ENCODE assay signal across 12 cellular contexts in genomic region chr6:163338671-163339405, GRCh38.
A peak's percentile ranks its signal among the peaks of the same experiment; 100 is the strongest.
DNase-seq lines count a peak whose midpoint lies in the region; ATAC-seq, FAIRE-seq and TF ChIP-seq lines count a peak whose summit lies in the region.
"Had no signal": no experiment of that assay in that cellular context is flagged by ENCODE, and none has a peak within 500 bp of the region (broad histone marks: within the 10 kb centered on the region; RNA-seq: fewer than 3 reads in every experiment).

No MANE protein-coding gene starts in this region.

- DNase-seq in HAP-1 (ENCODE audit: low spot score in 2 of 2), result peak; percentile 83 to 96
- peak; percentile 94 for DNase-seq in astrocyte (ENCODE audit: low read depth)
- peak in 1 of 2 donors; percentile 72 for DNase-seq in heart right ventricle
- DNase-seq in putamen (ENCODE audit: low spot score), result peak; percentile 95
- no peak for DNase-seq in effector memory CD8-positive, alpha-beta T cell
- DNase-seq in NCI-H1105 treated with DMSO at 0.1 percent for 48 hours (lab: John Stamatoyannopoulos, UW), result no peak
- no peak for DNase-seq in stimulated activated naive CD8-positive, alpha-beta T cell treated with anti-CD3 and anti-CD28 coated beads, Interleukin-15, Interleukin-2, amounts not matched to agents 100 U/mL and 50 U/mL, for 24 hours
- DNase-seq in NCI-H1048 (lab: John Stamatoyannopoulos, UW), result no peak
- DNase-seq: mesendoderm; stimulated activated CD8-positive, alpha-beta memory T cell treated with anti-CD3 and anti-CD28 coated beads, Interleukin-4, amount 100 ng/mL, for 48 hours had no signal

- H3K27me3 ChIP-seq in HAP-1 (ENCODE audit: low read depth) (no peaks in the 10 kb centered on the region), astrocyte (ENCODE audit: insufficient read depth, low read length) (no peaks in the 10 kb centered on the region), heart right ventricle (no peaks in the 10 kb centered on the region)

- 45 to 56% methylated on average over 12 of the region's 12 CpGs for WGBS in heart right ventricle, 2 donors

- H3K4me1 ChIP-seq in HAP-1 (peaks cover 17% of the 10 kb centered on the region), astrocyte (ENCODE audit: insufficient read depth, low read length) (peaks cover 16% of the 10 kb centered on the region), heart right ventricle (peaks cover 28 to 88% (median 58%) of the 10 kb centered on the region in 9 donors)

- peak overlapping the region; percentile 59 for H2AFZ ChIP-seq in astrocyte (ENCODE audit: low read depth, low read length)

- no peaks in the 10 kb centered on the region for H4K20me1 ChIP-seq in astrocyte (ENCODE audit: insufficient read depth, low read length)

- peak overlapping the region; percentile 66 for H3K9ac ChIP-seq in astrocyte (ENCODE audit: low read length)

- H3K4me3 Mint-ChIP-seq in astrocyte (ENCODE audit: unreplicated experiment), result no peak overlapping the region
- H3K4me3 Mint-ChIP-seq in effector memory CD8-positive, alpha-beta T cell, result no peak overlapping the region
- H3K4me3 Mint-ChIP-seq: activated naive CD4-positive, alpha-beta T cell treated with anti-CD3 and anti-CD28 coated beads, Interleukin-2, amount 50 U/mL, for 24 hours had no signal

- H3K9me3 Mint-ChIP-seq in astrocyte (ENCODE audit: unreplicated experiment), result no peaks in the 10 kb centered on the region
- no peaks in the 10 kb centered on the region for H3K9me3 Mint-ChIP-seq in effector memory CD8-positive, alpha-beta T cell
- H3K9me3 Mint-ChIP-seq: activated naive CD4-positive, alpha-beta T cell treated with anti-CD3 and anti-CD28 coated beads, Interleukin-2, amount 50 U/mL, for 24 hours had no signal

- H3K27ac Mint-ChIP-seq in astrocyte (ENCODE audit: unreplicated experiment), result peak overlapping the region; percentile 60
- H3K27ac Mint-ChIP-seq in effector memory CD8-positive, alpha-beta T cell, result no peak overlapping the region
- H3K27ac Mint-ChIP-seq: activated naive CD4-positive, alpha-beta T cell treated with anti-CD3 and anti-CD28 coated beads, Interleukin-2, amount 50 U/mL, for 24 hours had no signal

- peak; percentile 83 for FAIRE-seq in astrocyte (lab: Jason Lieb, UNC)
- FAIRE-seq: G401.6 had no signal

- TF ChIP-seq CTCF in astrocyte (IDR thresholded peaks at IDR 0.05; ENCODE audit: insufficient read depth, low read depth, low read length) (no peak), heart right ventricle (IDR thresholded peaks at IDR 0.05) (no peak)

- ATAC-seq in heart right ventricle, result peak; percentile 40 to 77 (median 64)
- no peak for ATAC-seq in effector memory CD8-positive, alpha-beta T cell (replicated peaks)
- no peak for ATAC-seq in stimulated activated naive CD8-positive, alpha-beta T cell treated with anti-CD3 and anti-CD28 coated beads, Interleukin-15, Interleukin-2, amounts not matched to agents 100 U/mL and 50 U/mL, for 24 hours

- H3K9me3 ChIP-seq in HAP-1 (no peaks in the 10 kb centered on the region), astrocyte (ENCODE audit: insufficient read depth, low read depth, low read length) (no peaks in the 10 kb centered on the region), heart right ventricle (no peaks in the 10 kb centered on the region)

- intact Hi-C loops in heart right ventricle (cut with DNase I), result loop anchor here (5.0 to 10.0 kb wide), 9 partner anchors 73 to 766 kb away; partner anchors contain the start of gene QKI (in 6 of the 10)

- peaks cover 12% of the 10 kb centered on the region for H3K4me1 Mint-ChIP-seq in astrocyte (ENCODE audit: low read depth, unreplicated experiment)
- peaks cover 0 to 3% of the 10 kb centered on the region in 2 donors for H3K4me1 Mint-ChIP-seq in effector memory CD8-positive, alpha-beta T cell (ENCODE audit: low read depth in 2 of 2)
- H3K4me1 Mint-ChIP-seq: activated naive CD4-positive, alpha-beta T cell treated with anti-CD3 and anti-CD28 coated beads, Interleukin-2, amount 50 U/mL, for 24 hours had no signal

- no peaks in the 10 kb centered on the region for H3K36me3 Mint-ChIP-seq in astrocyte (ENCODE audit: low read depth, unreplicated experiment)
- H3K36me3 Mint-ChIP-seq in effector memory CD8-positive, alpha-beta T cell (ENCODE audit: insufficient read depth), result peaks cover 9% of the 10 kb centered on the region
- H3K36me3 Mint-ChIP-seq: activated naive CD4-positive, alpha-beta T cell treated with anti-CD3 and anti-CD28 coated beads, Interleukin-2, amount 50 U/mL, for 24 hours had no signal

- in situ Hi-C loops in HAP-1 (cut with MboI; ENCODE audit: low sequenced_read_pairs), result no loop called here

- no peaks in the 10 kb centered on the region for H3K36me3 ChIP-seq in HAP-1 (replicated peaks)
- no peaks in the 10 kb centered on the region for H3K36me3 ChIP-seq in astrocyte (ENCODE audit: insufficient read depth, low read length)
- no peaks in the 10 kb centered on the region for H3K36me3 ChIP-seq in heart right ventricle

- peaks cover 4% of the 10 kb centered on the region for H3K27me3 Mint-ChIP-seq in astrocyte (ENCODE audit: low read depth, unreplicated experiment)
- peaks cover 19 to 43% of the 10 kb centered on the region in 2 donors for H3K27me3 Mint-ChIP-seq in effector memory CD8-positive, alpha-beta T cell

- H3K4me3 ChIP-seq in HAP-1 (no peak overlapping the region), astrocyte (ENCODE audit: insufficient read depth, low read depth, low read length) (no peak overlapping the region), heart right ventricle (peak overlapping the region in 1 of 10 donors; percentile 5)

- H3K27ac ChIP-seq in astrocyte (ENCODE audit: low read depth, low read length), result peak overlapping the region; percentile 64
- H3K27ac ChIP-seq in heart right ventricle, result peak overlapping the region; percentile 71 to 98 (median 86)

- H3K79me2 ChIP-seq in astrocyte (ENCODE audit: insufficient read depth, low read length), result no peaks in the 10 kb centered on the region

- peak overlapping the region; percentile 70 for H3K4me2 ChIP-seq in astrocyte (ENCODE audit: low read length)

Comparison
In these comparisons a context has a peak if more than half of its experiments do, and no peak if none do; other contexts are left out.
1. DNase-seq: peak in HAP-1 (2 of 2), astrocyte (single experiment) and putamen (single experiment); none in effector memory CD8-positive, alpha-beta T cell (0 of 3), NCI-H1105 treated with DMSO at 0.1 percent for 48 hours (single experiment), stimulated activated naive CD8-positive, alpha-beta T cell treated with anti-CD3 and anti-CD28 coated beads, Interleukin-15, Interleukin-2, amounts not matched to agents 100 U/mL and 50 U/mL, for 24 hours (single experiment) and NCI-H1048 (single experiment).
2. ATAC-seq: peak in heart right ventricle (8 of 8); none in effector memory CD8-positive, alpha-beta T cell (single experiment) and stimulated activated naive CD8-positive, alpha-beta T cell treated with anti-CD3 and anti-CD28 coated beads, Interleukin-15, Interleukin-2, amounts not matched to agents 100 U/mL and 50 U/mL, for 24 hours (single experiment).